In the genomic region with DNA sequence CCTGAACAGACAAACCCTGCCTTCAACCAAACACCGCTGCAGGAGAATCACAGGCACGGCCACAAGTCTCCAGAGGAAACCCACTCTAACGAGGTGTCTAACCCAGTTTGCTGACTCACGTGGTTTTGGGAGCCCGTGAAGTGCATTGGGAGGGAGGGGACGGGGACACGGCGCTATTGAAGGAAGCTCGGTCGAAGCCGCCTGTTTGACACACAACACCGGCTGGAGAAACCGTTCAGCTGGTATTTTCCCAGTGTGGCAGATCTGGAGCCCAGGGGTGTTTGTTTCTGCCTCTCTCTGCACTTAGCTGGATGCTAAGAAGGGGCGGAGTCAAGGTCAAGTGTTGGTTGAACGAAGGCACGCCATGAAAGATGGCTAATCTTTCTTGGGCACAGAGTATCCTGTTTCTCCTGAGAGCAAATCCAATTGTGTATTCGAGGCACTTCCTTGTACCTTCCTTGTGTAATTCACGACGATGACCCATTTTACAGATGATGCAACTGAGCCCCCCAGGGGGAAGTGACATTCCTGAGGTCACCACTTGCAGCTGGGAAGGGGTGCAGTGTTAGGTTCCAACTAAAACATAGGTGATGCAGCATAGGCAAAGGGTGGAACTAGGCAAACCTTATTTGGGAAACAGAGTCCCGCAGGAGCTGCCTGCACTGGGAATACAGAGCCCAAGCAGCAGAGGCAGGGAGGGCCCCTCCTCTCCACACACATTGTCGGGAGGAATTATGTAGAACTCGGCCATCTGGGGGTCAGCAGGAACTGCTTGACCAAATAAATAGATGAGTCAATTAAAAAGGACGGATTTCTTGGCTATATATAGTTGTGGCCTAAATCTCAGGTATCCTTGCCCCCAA, we compare ENCODE assay signal across 8 cellular contexts. TPM values are rescaled to one million over a fixed set of nuclear protein-coding genes. Genes with fewer than 3 reads are reported as not detected.
DNase-seq lines count a peak whose midpoint lies in the region; ATAC-seq, FAIRE-seq and TF ChIP-seq lines count a peak whose summit lies in the region.
"Had no signal": no experiment of that assay in that cellular context is flagged by ENCODE, and none has a peak within 500 bp of the region (broad histone marks: within the 10 kb centered on the region; RNA-seq: fewer than 3 reads in every experiment).

No MANE protein-coding gene starts in this region.

- H3K36me3 Mint-ChIP-seq in activated naive CD8-positive, alpha-beta T cell treated with anti-CD3 and anti-CD28 coated beads, Interleukin-2, amount 10 ng/mL, durations not matched to agents 7 days and 5 days = peaks cover 3% of the 10 kb centered on the region

- H3K36me3 ChIP-seq in OCI-LY1 (ENCODE audit: insufficient read depth, low read length) = peaks cover 18% of the 10 kb centered on the region; the same call in 1 of the 2 replicates
- H3K36me3 ChIP-seq in spleen = peaks cover 0 to 63% (median 0%) of the 10 kb centered on the region in 6 donors
- no peaks in the 10 kb centered on the region for H3K36me3 ChIP-seq in kidney (ENCODE audit: control insufficient read depth in 1 of 2, insufficient read depth in 2 of 2, low read length in 2 of 2)

- H3K79me2 ChIP-seq in OCI-LY1 (ENCODE audit: insufficient read depth, low read length) = 0 out of 2 replicates have a peak, but pooled peaks cover 5% of the 10 kb centered on the region

- H3K27ac ChIP-seq in OCI-LY1 (ENCODE audit: low read depth, low read length, poor library complexity, severe bottlenecking) (peak overlapping the region; percentile 96), spleen (peak overlapping the region; percentile 52 to 99 (median 86)), kidney (ENCODE audit: low read depth in 2 of 2, low read length in 2 of 2) (no peak overlapping the region)

- no peak overlapping the region for H2AFZ ChIP-seq in OCI-LY1 (ENCODE audit: low read length)

- TF ChIP-seq CTCF in OCI-LY1 (IDR thresholded peaks at IDR 0.05; ENCODE audit: low read length) (no peak), spleen (IDR thresholded peaks at IDR 0.05 in 8 of 11, conservative IDR thresholded peaks at IDR 0.05 in 3 of 11) (no peak), kidney (IDR thresholded peaks at IDR 0.05; ENCODE audit: borderline replicate concordance, extremely low read depth, insufficient read depth) (no peak)

- no peaks in the 10 kb centered on the region; the same call in 1 of the 2 replicates for H3F3A ChIP-seq in OCI-LY1 (ENCODE audit: insufficient read depth, low read length)

- H3K4me1 ChIP-seq in OCI-LY1 (ENCODE audit: insufficient read depth, low read length, severe bottlenecking) = peaks cover 73% of the 10 kb centered on the region
- H3K4me1 ChIP-seq in spleen = peaks cover 56 to 97% (median 81%) of the 10 kb centered on the region in 6 donors
- H3K4me1 ChIP-seq in kidney (ENCODE audit: control insufficient read depth in 1 of 2, insufficient read depth in 1 of 2, low read depth in 1 of 2, low read length in 2 of 2) = peaks cover 11 to 26% of the 10 kb centered on the region in 2 donors

- intact Hi-C loops in spleen (cut with DNase I; ENCODE audit: low total_unique reads) (no loop called here), kidney (cut with DNase I) (no loop called here)

- H4K20me1 ChIP-seq in OCI-LY1 (ENCODE audit: insufficient read depth, low read length) = no peaks in the 10 kb centered on the region

- H3K27me3 Mint-ChIP-seq in activated naive CD8-positive, alpha-beta T cell treated with anti-CD3 and anti-CD28 coated beads, Interleukin-2, amount 10 ng/mL, durations not matched to agents 7 days and 5 days = no peaks in the 10 kb centered on the region

- no peak for FAIRE-seq in kidney (lab: Jason Lieb, UNC)

- H3K9me3 Mint-ChIP-seq in activated naive CD8-positive, alpha-beta T cell treated with anti-CD3 and anti-CD28 coated beads, Interleukin-2, amount 10 ng/mL, durations not matched to agents 7 days and 5 days = no peaks in the 10 kb centered on the region

- H3K27me3 ChIP-seq in OCI-LY1 (ENCODE audit: insufficient read depth, low read length) (no peaks in the 10 kb centered on the region), spleen (replicated peaks in 1 of 7) (no peaks in the 10 kb centered on the region)

- peak overlapping the region; percentile 90 for H3K27ac Mint-ChIP-seq in activated naive CD8-positive, alpha-beta T cell treated with anti-CD3 and anti-CD28 coated beads, Interleukin-2, amount 10 ng/mL, durations not matched to agents 7 days and 5 days

- H3K4me3 ChIP-seq in OCI-LY1 (ENCODE audit: low read depth, low read length, poor library complexity, severe bottlenecking) (peak overlapping the region; percentile 4), spleen (peak overlapping the region in 1 of 8 donors; percentile 40), kidney (ENCODE audit: low read length in 2 of 2) (no peak overlapping the region)

- no peaks in the 10 kb centered on the region for H3K9me2 ChIP-seq in OCI-LY1 (ENCODE audit: low read depth, low read length)

- peak overlapping the region; percentile 79 for H3K4me3 Mint-ChIP-seq in activated naive CD8-positive, alpha-beta T cell treated with anti-CD3 and anti-CD28 coated beads, Interleukin-2, amount 10 ng/mL, durations not matched to agents 7 days and 5 days

- no peak for TF ChIP-seq POLR2A in spleen (IDR thresholded peaks at IDR 0.05)

- DNase-seq in HCEC 1CT = peak; percentile 15
- DNase-seq in activated naive CD8-positive, alpha-beta T cell treated with anti-CD3 and anti-CD28 coated beads, Interleukin-2, amount 10 ng/mL, durations not matched to agents 7 days and 5 days = peak; percentile 44
- no peak for DNase-seq in spleen
- DNase-seq in kidney = no peak
- DNase-seq: retina had no signal

- 35 to 47% (median 43%) methylated on average over 23 of the region's 23 CpGs for WGBS in spleen, 5 donors

- POLR2A ChIA-PET in activated naive CD8-positive, alpha-beta T cell treated with anti-CD3 and anti-CD28 coated beads, Interleukin-2, amount 10 ng/mL, durations not matched to agents 7 days and 5 days (lab: Charles Lee) = interaction anchor here (1.0 to 5.3 kb wide), 4 partner anchors 9 to 21 kb away, joined by 3 to 50 read pairs (median 4); a partner anchor contains a TSS

- H3K4me1 Mint-ChIP-seq in activated naive CD8-positive, alpha-beta T cell treated with anti-CD3 and anti-CD28 coated beads, Interleukin-2, amount 10 ng/mL, durations not matched to agents 7 days and 5 days = peaks cover 71% of the 10 kb centered on the region

- peak overlapping the region; percentile 38 for H3K4me2 ChIP-seq in OCI-LY1 (ENCODE audit: low read length)

- ATAC-seq in activated naive CD8-positive, alpha-beta T cell treated with anti-CD3 and anti-CD28 coated beads, Interleukin-2, amount 10 ng/mL, durations not matched to agents 7 days and 5 days (ENCODE audit: low read depth) = peak; percentile 43
- ATAC-seq in GM19023 (IDR thresholded peaks at IDR 0.05; ENCODE audit: unreplicated experiment) (no peak), GM19328 (IDR thresholded peaks at IDR 0.05; ENCODE audit: unreplicated experiment) (no peak)

- H3K9me3 ChIP-seq in OCI-LY1 (ENCODE audit: low read length) (no peaks in the 10 kb centered on the region), spleen (no peaks in the 10 kb centered on the region), kidney (ENCODE audit: control insufficient read depth in 1 of 2, low read length in 2 of 2) (no peaks in the 10 kb centered on the region)

- H3K9ac ChIP-seq in OCI-LY1 (ENCODE audit: low read length) (peak overlapping the region; percentile 18; the same call in 1 of the 2 replicates), kidney (ENCODE audit: low read length in 2 of 2) (no peak overlapping the region)

RNA-seq across cellular contexts. Expression of a gene that starts 22.5 kb away (rescaled TPM):
- total RNA-seq in activated naive CD8-positive, alpha-beta T cell treated with anti-CD3 and anti-CD28 coated beads, Interleukin-2, amount 10 ng/mL, durations not matched to agents 7 days and 5 days = 10 to 100 TPM; 39.8 to 42.6 TPM
- total RNA-seq in spleen = 100 to 1,000 TPM in 6 of 7 donors, 10 to 100 TPM in 1; 75.4 to 150 (median 128) TPM
- polyA plus RNA-seq in spleen = 10 to 100 TPM in 1 of 3 donors, 1 to 10 TPM in 2; 3.4 to 14.2 (median 3.9) TPM
- total RNA-seq in kidney = 64.0 TPM
- polyA plus RNA-seq in kidney (ENCODE audit: insufficient read depth, low read depth, low replicate concordance) = 7.1 TPM

Comparison
In these comparisons a context has a peak if more than half of its experiments do, and no peak if none do; other contexts are left out.
1. DNase-seq: peak in HCEC 1CT (single experiment) and activated naive CD8-positive, alpha-beta T cell treated with anti-CD3 and anti-CD28 coated beads, Interleukin-2, amount 10 ng/mL, durations not matched to agents 7 days and 5 days (single experiment); none in spleen (single experiment) and kidney (single experiment).
2. H3K27ac ChIP-seq: peak in OCI-LY1 (single experiment) and spleen (8 of 8); none in kidney (0 of 2).